1 cellular context compared by ENCODE assay signal in genomic region chr1:27392096-27392777, GRCh38.
TF ChIP-seq lines count a peak whose summit lies in the region.

TSS of gene GPR3 (plus strand) at chr1:27392622. CDS start at chr1:27393799, 1,177 bp downstream.

TF ChIP-seq in GM12878, 131 proteins besides CTCF, POLR2A, EP300 and RAD21 (continued from another document):
- TF ChIP-seq SIN3A (IDR thresholded peaks at IDR 0.05; ENCODE audit: low read depth, low read length) = peak; percentile 27; the same call in 1 of the 2 replicates
- TF ChIP-seq LARP7 (IDR thresholded peaks at IDR 0.05) = peak; percentile 75; the same call in 1 of the 2 replicates
- no peak for TF ChIP-seq MEF2A (IDR thresholded peaks at IDR 0.05; ENCODE audit: insufficient read depth, low read depth, low read length)
- TF ChIP-seq SMC3 (IDR thresholded peaks at IDR 0.05; ENCODE audit: borderline replicate concordance, low read length) = peak; percentile 39; the same call in 1 of the 2 replicates
- peak; percentile 85 for TF ChIP-seq CREB1 (IDR thresholded peaks at IDR 0.05; ENCODE audit: low read depth)
- 0 out of 2 replicates have a peak, but pooled peaks have one; percentile 14 for TF ChIP-seq HCFC1 (IDR thresholded peaks at IDR 0.05; ENCODE audit: low read length)
- no peak for TF ChIP-seq NFIC (IDR thresholded peaks at IDR 0.05; ENCODE audit: low read depth, low read length)
- peak; percentile 82 for TF ChIP-seq GATAD2B (conservative IDR thresholded peaks at IDR 0.05; ENCODE audit: low read depth)
- peak; percentile 55; the same call in 1 of the 2 replicates for TF ChIP-seq CREM (IDR thresholded peaks at IDR 0.05; ENCODE audit: low read depth)
- no peak for TF ChIP-seq CBFB (IDR thresholded peaks at IDR 0.05; ENCODE audit: low read depth)
- TF ChIP-seq ZNF24 (IDR thresholded peaks at IDR 0.05) = no peak
- 0 out of 2 replicates have a peak, but pooled peaks have one; percentile 26 for TF ChIP-seq BACH1 (IDR thresholded peaks at IDR 0.05; ENCODE audit: borderline replicate concordance)
- TF ChIP-seq USF2 (IDR thresholded peaks at IDR 0.05; ENCODE audit: borderline replicate concordance, low read depth, low read length) = no peak
- peak in 1 of 2 experiments; percentile 51; a peak in 2 of 4 replicates for TF ChIP-seq BHLHE40 (IDR thresholded peaks at IDR 0.05; ENCODE audit: borderline replicate concordance in 1 of 2, low read depth in 2 of 2, low read length in 1 of 2)
